ENCODE assay signal across 11 cellular contexts in the genomic region with DNA sequence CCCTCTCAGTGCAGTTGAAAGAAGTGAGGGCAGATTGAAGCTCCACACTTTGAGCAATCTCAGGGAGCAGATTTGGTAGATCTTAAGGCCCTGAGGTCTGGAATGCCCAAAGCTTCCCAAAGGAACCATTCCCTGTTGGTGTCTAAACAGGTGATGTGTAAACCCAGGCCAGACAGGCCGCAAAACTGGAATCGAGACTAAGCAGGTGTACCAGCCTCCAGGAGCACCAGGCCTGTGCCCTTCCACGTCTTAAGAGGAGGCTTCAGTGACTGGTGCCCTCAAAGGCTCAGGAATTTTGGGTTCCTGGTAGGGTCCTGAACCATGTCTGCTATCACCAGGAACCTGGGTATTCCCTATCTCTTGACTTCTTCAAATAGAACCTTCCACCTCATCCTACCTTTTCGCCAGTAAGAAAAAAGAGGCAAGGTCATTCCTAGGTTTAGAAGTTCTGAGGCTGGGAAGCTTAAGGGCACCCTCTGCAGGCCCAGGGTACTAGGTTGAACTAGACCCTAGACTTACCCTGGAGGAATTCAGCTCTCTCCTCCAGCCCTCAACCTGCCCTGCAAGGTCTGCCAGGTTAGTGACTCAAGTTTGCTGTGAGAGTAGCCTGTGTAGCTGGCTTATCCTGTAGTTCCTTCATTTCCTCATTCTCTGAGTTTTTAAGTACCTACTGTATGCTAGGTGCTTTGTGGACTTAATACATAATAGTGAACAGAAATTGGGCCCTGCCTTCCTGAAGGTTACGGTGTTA.
DNase-seq lines count a peak whose midpoint lies in the region; ATAC-seq and TF ChIP-seq lines count a peak whose summit lies in the region.
"Had no signal": no experiment of that assay in that cellular context is flagged by ENCODE, and none has a peak within 500 bp of the region (broad histone marks: within the 10 kb centered on the region; RNA-seq: fewer than 3 reads in every experiment).

No MANE protein-coding gene starts in this region.

- H3K4me1 ChIP-seq in ACC112 (ENCODE audit: control insufficient read depth, insufficient read depth, low read length, unreplicated experiment) (peaks cover 63% of the 10 kb centered on the region), colonic mucosa (no peaks in the 10 kb centered on the region)

- no peaks in the 10 kb centered on the region for H3K27me3 Mint-ChIP-seq in naive thymus-derived CD8-positive, alpha-beta T cell

- peaks cover 9% of the 10 kb centered on the region for H3K79me2 ChIP-seq in ACC112 (ENCODE audit: control insufficient read depth, insufficient read depth, low read length, unreplicated experiment)

- peaks cover 11% of the 10 kb centered on the region; the same call in 1 of the 2 replicates for H3K36me3 ChIP-seq in ACC112 (ENCODE audit: insufficient read depth, low read length)
- H3K36me3 ChIP-seq in MG63, result no peaks in the 10 kb centered on the region
- H3K36me3 ChIP-seq in colonic mucosa, result no peaks in the 10 kb centered on the region

- H3K27me3 ChIP-seq in ACC112 (ENCODE audit: insufficient read depth, low read length) (no peaks in the 10 kb centered on the region), MG63 (no peaks in the 10 kb centered on the region), colonic mucosa (no peaks in the 10 kb centered on the region)

- peaks cover 0 to 10% (median 3%) of the 10 kb centered on the region in 9 donors for H3K9me3 Mint-ChIP-seq in naive thymus-derived CD8-positive, alpha-beta T cell

- H3K4me3 Mint-ChIP-seq in naive thymus-derived CD8-positive, alpha-beta T cell, result no peak overlapping the region

- H3K4me1 Mint-ChIP-seq in naive thymus-derived CD8-positive, alpha-beta T cell, result peaks cover 15 to 46% (median 19%) of the 10 kb centered on the region in 4 donors

- H3K4me3 ChIP-seq in ACC112 (ENCODE audit: low read depth, low read length) (no peak overlapping the region), MG63 (no peak overlapping the region), colonic mucosa (no peak overlapping the region)

- no peaks in the 10 kb centered on the region for H3K9me3 ChIP-seq in MG63
- H3K9me3 ChIP-seq in colonic mucosa, result no peaks in the 10 kb centered on the region

- peak; percentile 11 for DNase-seq in MG63
- DNase-seq in colonic mucosa, result no peak
- peak in 3 of 10 donors; percentile 27 to 30 (median 29) for DNase-seq in naive thymus-derived CD8-positive, alpha-beta T cell
- DNase-seq in omental fat pad (ENCODE audit: low spot score), result no peak
- DNase-seq: DMS79 treated with DMSO at 0.1 percent for 48 hours, NCI-H748 treated with DMSO at 0.1 percent for 48 hours had no signal

- intact Hi-C loops in colonic mucosa (cut with DNase I), result no loop called here

- no peaks in the 10 kb centered on the region for H3K36me3 Mint-ChIP-seq in naive thymus-derived CD8-positive, alpha-beta T cell

- no peak overlapping the region for H2AFZ ChIP-seq in ACC112 (ENCODE audit: low read length, unreplicated experiment)

- POLR2A ChIA-PET in naive thymus-derived CD8-positive, alpha-beta T cell (lab: Charles Lee), result interaction anchor here (2.7 to 5.2 kb wide), 3 partner anchors 12 to 160 kb away, joined by 10 to 54 read pairs (median 21); no protein-coding TSS in a partner anchor

- peak overlapping the region; percentile 98 for H3K27ac ChIP-seq in ACC112 (ENCODE audit: low read depth, low read length)
- peak overlapping the region; percentile 36 for H3K27ac ChIP-seq in colonic mucosa
- H3K27ac ChIP-seq: HL-60 had no signal

- no peak overlapping the region for H3K27ac Mint-ChIP-seq in naive thymus-derived CD8-positive, alpha-beta T cell

- no peak overlapping the region for H3K9ac ChIP-seq in colonic mucosa (ENCODE audit: low read depth in 2 of 2, low read length in 2 of 2)

- peak; percentile 77 to 82 for ATAC-seq in naive thymus-derived CD8-positive, alpha-beta T cell
- no peak for ATAC-seq in omental fat pad (ENCODE audit: low FRiP score)
- no peak for ATAC-seq in HG02852 (IDR thresholded peaks at IDR 0.05; ENCODE audit: unreplicated experiment)
- ATAC-seq in HG03469 (IDR thresholded peaks at IDR 0.05; ENCODE audit: unreplicated experiment), result no peak
- no peak for ATAC-seq in HG02938 (IDR thresholded peaks at IDR 0.05; ENCODE audit: unreplicated experiment)

- TF ChIP-seq CTCF in colonic mucosa (IDR thresholded peaks at IDR 0.05), result no peak
- TF ChIP-seq CTCF in omental fat pad (IDR thresholded peaks at IDR 0.05), result no peak

Comparison
In these comparisons a context has a peak if more than half of its experiments do, and no peak if none do; other contexts are left out.
1. ATAC-seq: peak in naive thymus-derived CD8-positive, alpha-beta T cell (2 of 2); none in omental fat pad (single experiment), HG02852 (single experiment), HG03469 (single experiment) and HG02938 (single experiment).